ENCODE assay signal across 31 cellular contexts in the genomic region with DNA sequence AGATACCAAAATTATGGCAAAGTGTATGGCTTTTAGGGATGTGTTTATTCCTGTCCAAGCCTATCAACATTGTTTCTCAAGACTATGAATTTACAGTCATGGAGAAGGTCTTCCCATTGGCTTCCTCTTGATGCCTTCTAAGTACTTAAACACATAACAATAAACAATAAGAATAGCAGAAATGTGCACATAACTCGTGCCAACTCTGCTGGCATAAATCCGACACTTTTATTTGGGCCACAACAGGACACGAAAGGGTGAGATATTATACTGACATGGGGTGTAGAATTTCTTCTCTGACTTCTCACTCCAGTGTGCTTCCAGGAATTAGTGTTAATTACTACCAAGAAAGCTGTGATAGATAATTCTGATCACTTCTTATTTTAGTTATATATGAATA.
"Had no signal": no experiment of that assay in that cellular context is flagged by ENCODE, and none has a peak within 500 bp of the region (broad histone marks: within the 10 kb centered on the region; RNA-seq: fewer than 3 reads in every experiment).

No MANE protein-coding gene starts in this region.

- H3K9me3 Mint-ChIP-seq: activated CD4-positive, alpha-beta T cell treated with anti-CD3 and anti-CD28 coated beads, Interleukin-2, amount 10 ng/mL, durations not matched to agents 7 days and 5 days; activated naive CD4-positive, alpha-beta T cell treated with anti-CD3 and anti-CD28 coated beads, Interleukin-2, amount 50 U/mL, for 24 hours; activated naive CD8-positive, alpha-beta T cell treated with anti-CD3 and anti-CD28 coated beads, Interleukin-2, amount 50 U/mL, for 24 hours had no signal

- H3K4me1 Mint-ChIP-seq: activated CD4-positive, alpha-beta memory T cell treated with anti-CD3 and anti-CD28 coated beads, Interleukin-2, amount 10 ng/mL, durations not matched to agents 7 days and 5 days; activated CD4-positive, alpha-beta T cell treated with anti-CD3 and anti-CD28 coated beads, Interleukin-2, amount 10 ng/mL, durations not matched to agents 7 days and 5 days; activated naive CD4-positive, alpha-beta T cell treated with anti-CD3 and anti-CD28 coated beads, Interleukin-2, amount 50 U/mL, for 24 hours; activated naive CD8-positive, alpha-beta T cell treated with anti-CD3 and anti-CD28 coated beads for 36 hours; activated naive CD8-positive, alpha-beta T cell treated with anti-CD3 and anti-CD28 coated beads, Interleukin-2, amount 50 U/mL, for 24 hours; activated T-helper 17 cell treated with anti-CD3 and anti-CD28 coated beads, Interleukin-2, amount 50 U/mL, for 72 hours; WTC11 had no signal

- H3K27ac Mint-ChIP-seq: activated CD4-positive, alpha-beta memory T cell treated with anti-CD3 and anti-CD28 coated beads, Interleukin-2, amount 10 ng/mL, durations not matched to agents 7 days and 5 days; activated CD4-positive, alpha-beta T cell treated with anti-CD3 and anti-CD28 coated beads, Interleukin-2, amount 10 ng/mL, durations not matched to agents 7 days and 5 days; activated naive CD4-positive, alpha-beta T cell treated with anti-CD3 and anti-CD28 coated beads, Interleukin-2, amount 50 U/mL, for 24 hours; activated naive CD8-positive, alpha-beta T cell treated with anti-CD3 and anti-CD28 coated beads for 36 hours; activated naive CD8-positive, alpha-beta T cell treated with anti-CD3 and anti-CD28 coated beads, Interleukin-2, amount 50 U/mL, for 24 hours; activated T-cell treated with anti-CD3 and anti-CD28 coated beads, Interleukin-2, amount 50 U/mL, for 24 hours; activated T-helper 17 cell treated with anti-CD3 and anti-CD28 coated beads, Interleukin-2, amount 50 U/mL, for 72 hours; WTC11 had no signal

- H3K27me3 ChIP-seq: adrenal gland, body of pancreas, cardiac muscle cell, colonic mucosa, esophagus squamous epithelium, heart right ventricle had no signal

- H3K4me3 Mint-ChIP-seq: activated CD4-positive, alpha-beta memory T cell treated with anti-CD3 and anti-CD28 coated beads, Interleukin-2, amount 10 ng/mL, durations not matched to agents 7 days and 5 days; activated CD4-positive, alpha-beta T cell treated with anti-CD3 and anti-CD28 coated beads, Interleukin-2, amount 10 ng/mL, durations not matched to agents 7 days and 5 days; activated naive CD4-positive, alpha-beta T cell treated with anti-CD3 and anti-CD28 coated beads, Interleukin-2, amount 50 U/mL, for 24 hours; activated naive CD8-positive, alpha-beta T cell treated with anti-CD3 and anti-CD28 coated beads for 36 hours; activated naive CD8-positive, alpha-beta T cell treated with anti-CD3 and anti-CD28 coated beads, Interleukin-2, amount 50 U/mL, for 24 hours; activated T-cell treated with anti-CD3 and anti-CD28 coated beads, Interleukin-2, amount 50 U/mL, for 24 hours; activated T-helper 17 cell treated with anti-CD3 and anti-CD28 coated beads, Interleukin-2, amount 50 U/mL, for 72 hours; WTC11 had no signal

- H3K27ac ChIP-seq: adrenal gland, body of pancreas, cardiac muscle cell, colonic mucosa, epithelial cell of prostate, esophagus squamous epithelium, gastroesophageal sphincter, heart right ventricle had no signal

- H3K4me3 ChIP-seq: body of pancreas, cardiac muscle cell, colonic mucosa, esophagus squamous epithelium, gastroesophageal sphincter, heart right ventricle had no signal

- H3K36me3 Mint-ChIP-seq: activated naive CD4-positive, alpha-beta T cell treated with anti-CD3 and anti-CD28 coated beads, Interleukin-2, amount 50 U/mL, for 24 hours; activated naive CD8-positive, alpha-beta T cell treated with anti-CD3 and anti-CD28 coated beads for 36 hours had no signal

- H3K36me3 ChIP-seq: adrenal gland, cardiac muscle cell, colonic mucosa, esophagus squamous epithelium, gastroesophageal sphincter, heart right ventricle had no signal

- H3K27me3 Mint-ChIP-seq: activated CD4-positive, alpha-beta memory T cell treated with anti-CD3 and anti-CD28 coated beads, Interleukin-2, amount 10 ng/mL, durations not matched to agents 7 days and 5 days; activated CD4-positive, alpha-beta T cell treated with anti-CD3 and anti-CD28 coated beads, Interleukin-2, amount 10 ng/mL, durations not matched to agents 7 days and 5 days; activated naive CD4-positive, alpha-beta T cell treated with anti-CD3 and anti-CD28 coated beads, Interleukin-2, amount 50 U/mL, for 24 hours; activated naive CD8-positive, alpha-beta T cell treated with anti-CD3 and anti-CD28 coated beads for 36 hours; activated naive CD8-positive, alpha-beta T cell treated with anti-CD3 and anti-CD28 coated beads, Interleukin-2, amount 50 U/mL, for 24 hours; activated T-cell treated with anti-CD3 and anti-CD28 coated beads, Interleukin-2, amount 50 U/mL, for 24 hours; activated T-helper 17 cell treated with anti-CD3 and anti-CD28 coated beads, Interleukin-2, amount 50 U/mL, for 72 hours had no signal

- H3K4me1 ChIP-seq: adrenal gland, colonic mucosa, gastroesophageal sphincter, heart right ventricle had no signal

- DNase-seq: activated CD4-positive, alpha-beta memory T cell treated with anti-CD3 and anti-CD28 coated beads, Interleukin-2, amount 10 ng/mL, durations not matched to agents 7 days and 5 days; activated CD4-positive, alpha-beta T cell treated with anti-CD3 and anti-CD28 coated beads for 1 hour; activated CD4-positive, alpha-beta T cell treated with anti-CD3 and anti-CD28 coated beads for 4 hours; activated CD4-positive, alpha-beta T cell treated with anti-CD3 and anti-CD28 coated beads, Interleukin-2, amount 10 ng/mL, durations not matched to agents 7 days and 5 days; activated CD4-positive, alpha-beta T cell treated with anti-CD3 and anti-CD28 coated beads, Interleukin-2, amount 50 U/mL, for 4 hours; activated CD8-positive, alpha-beta memory T cell treated with anti-CD3 and anti-CD28 coated beads, Interleukin-2, amount 50 U/mL, for 48 hours; activated effector memory CD4-positive, alpha-beta T cell treated with Interleukin-2 at 50 U/mL for 16 hours; activated gamma-delta T cell treated with Interleukin-2 at 50 U/mL for 16 hours; activated naive CD4-positive, alpha-beta T cell treated with Interleukin-2 at 50 U/mL for 16 hours; activated naive CD8-positive, alpha-beta T cell treated with anti-CD3 and anti-CD28 coated beads for 36 hours; activated naive CD8-positive, alpha-beta T cell treated with anti-CD3 and anti-CD28 coated beads, Interleukin-2, amount 50 U/mL, for 24 hours; activated T-cell treated with anti-CD3 and anti-CD28 coated beads for 4 hours; activated T-cell treated with anti-CD3 and anti-CD28 coated beads, Interleukin-2, amount 50 U/mL, for 24 hours; amygdala; aorta; central memory CD4-positive, alpha-beta T cell; cerebellar nuclear complex; colonic mucosa; effector CD8-positive, alpha-beta T cell; esophagus squamous epithelium; foreskin melanocyte; heart right ventricle; T-helper 2 cell had no signal

- H3K9me3 ChIP-seq: adrenal gland, body of pancreas, colonic mucosa, esophagus squamous epithelium, gastroesophageal sphincter had no signal

- ATAC-seq: activated naive CD8-positive, alpha-beta T cell treated with anti-CD3 and anti-CD28 coated beads, Interleukin-2, amount 50 U/mL, for 24 hours; activated T-helper 17 cell treated with anti-CD3 and anti-CD28 coated beads, Interleukin-2, amount 50 U/mL, for 72 hours; gastroesophageal sphincter; heart right ventricle; WTC11 had no signal
